1 cellular context compared by ENCODE assay signal in the genomic region with DNA sequence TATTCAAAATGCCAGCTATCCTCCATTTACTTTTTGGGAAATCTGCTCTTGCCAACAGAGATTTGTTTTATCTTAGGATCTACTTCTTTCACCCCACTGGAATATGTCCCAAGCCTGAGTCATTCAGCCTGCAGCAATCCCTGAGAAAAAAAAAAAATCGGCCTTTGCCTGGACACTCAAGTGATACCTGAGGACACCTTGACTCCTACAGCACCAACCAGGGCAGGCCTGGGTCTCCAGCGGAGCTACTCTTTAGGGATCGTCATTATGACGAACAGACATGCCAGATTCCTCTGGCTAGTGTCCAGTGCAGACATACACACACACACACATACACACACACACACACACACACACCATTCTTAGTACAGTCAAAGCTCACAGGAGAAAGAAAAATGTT.
A peak's percentile ranks its signal among the peaks of the same experiment; 100 is the strongest.
TF ChIP-seq lines count a peak whose summit lies in the region.

No MANE protein-coding gene starts in this region.

TF ChIP-seq in A549, 52 proteins besides CTCF, POLR2A, EP300 and RAD21:
- TF ChIP-seq FOSL2 (IDR thresholded peaks at IDR 0.05) = no peak
- TF ChIP-seq FOSL2 (CRISPR knock-in tag; IDR thresholded peaks at IDR 0.05) = peak; percentile 47; the same call in 1 of the 2 replicates
- TF ChIP-seq, protein P1, sequence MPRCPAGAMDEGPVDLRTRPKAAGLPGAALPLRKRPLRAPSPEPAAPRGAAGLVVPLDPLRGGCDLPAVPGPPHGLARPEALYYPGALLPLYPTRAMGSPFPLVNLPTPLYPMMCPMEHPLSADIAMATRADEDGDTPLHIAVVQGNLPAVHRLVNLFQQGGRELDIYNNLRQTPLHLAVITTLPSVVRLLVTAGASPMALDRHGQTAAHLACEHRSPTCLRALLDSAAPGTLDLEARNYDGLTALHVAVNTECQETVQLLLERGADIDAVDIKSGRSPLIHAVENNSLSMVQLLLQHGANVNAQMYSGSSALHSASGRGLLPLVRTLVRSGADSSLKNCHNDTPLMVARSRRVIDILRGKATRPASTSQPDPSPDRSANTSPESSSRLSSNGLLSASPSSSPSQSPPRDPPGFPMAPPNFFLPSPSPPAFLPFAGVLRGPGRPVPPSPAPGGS (IDR thresholded peaks at IDR 0.05) = 0 out of 3 replicates have a peak, but pooled peaks have one; percentile 21
- no peak for TF ChIP-seq BHLHE40 (IDR thresholded peaks at IDR 0.05; ENCODE audit: low read depth, low read length)
- TF ChIP-seq GATA3 (IDR thresholded peaks at IDR 0.05; ENCODE audit: borderline replicate concordance) = peak; percentile 75; the same call in 1 of the 2 replicates
- TF ChIP-seq, protein P2, sequence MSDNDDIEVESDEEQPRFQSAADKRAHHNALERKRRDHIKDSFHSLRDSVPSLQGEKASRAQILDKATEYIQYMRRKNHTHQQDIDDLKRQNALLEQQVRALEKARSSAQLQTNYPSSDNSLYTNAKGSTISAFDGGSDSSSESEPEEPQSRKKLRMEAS (IDR thresholded peaks at IDR 0.05) = peak; percentile 23; the same call in 1 of the 2 replicates
- no peak for TF ChIP-seq KDM5A (IDR thresholded peaks at IDR 0.05)
- 0 out of 5 replicates have a peak, but pooled peaks of 1 of the 2 experiments have one; percentile 19 for TF ChIP-seq JUN (IDR thresholded peaks at IDR 0.05)
- TF ChIP-seq CEBPB (IDR thresholded peaks at IDR 0.05) = 0 out of 4 replicates have a peak, but pooled peaks of 1 of the 2 experiments have one; percentile 39
